Comparison of ENCODE assay signal across 13 cellular contexts in genomic region chr1:213123087-213123486, GRCh38.
A peak's percentile ranks its signal among the peaks of the same experiment; 100 is the strongest.
DNase-seq lines count a peak whose midpoint lies in the region; ATAC-seq, FAIRE-seq and TF ChIP-seq lines count a peak whose summit lies in the region.
"Had no signal": no experiment of that assay in that cellular context is flagged by ENCODE, and none has a peak within 500 bp of the region (broad histone marks: within the 10 kb centered on the region; RNA-seq: fewer than 3 reads in every experiment).

No MANE protein-coding gene starts in this region.

- H3K4me3 Mint-ChIP-seq in H9, result no peak overlapping the region
- H3K4me3 Mint-ChIP-seq: B cell; CD4-positive, CD25-positive, alpha-beta regulatory T cell had no signal

- dilution Hi-C loops in endothelial cell of umbilical vein (cut with MboI; ENCODE audit: extremely low pct_ligation_motif_present, low sequenced_read_pairs), result no loop called here

- WGBS in H9 (ENCODE audit: extremely low coverage, insufficient read length, low lambda C conversion rate), result no CpG with 5 or more reads among the region's 3 CpGs

- no peak overlapping the region for H2AK5ac ChIP-seq in H9 (ENCODE audit: insufficient read length, low read length)

- no peak for TF ChIP-seq CTCF in HCT116 (IDR thresholded peaks at IDR 0.05 in 2 of 3, conservative IDR thresholded peaks at IDR 0.05 in 1 of 3; ENCODE audit: borderline replicate concordance in 1 of 3, insufficient read depth in 1 of 3, low read depth in 2 of 3, low read length in 2 of 3)
- TF ChIP-seq CTCF in endothelial cell of umbilical vein (IDR thresholded peaks at IDR 0.05; ENCODE audit: extremely low read depth in 1 of 2, insufficient read depth in 1 of 2, low read depth in 1 of 2, low read length in 2 of 2), result no peak
- no peak for TF ChIP-seq CTCF in H9 (conservative IDR thresholded peaks at IDR 0.05)

- H4K91ac ChIP-seq in H9 (ENCODE audit: insufficient read length, low read depth, low read length), result no peak overlapping the region

- no peak overlapping the region for H2BK5ac ChIP-seq in H9 (ENCODE audit: insufficient read length, low read length)

- POLR2A ChIA-PET in HCT116 (lab: Charles Lee) (no interaction called here), endothelial cell of umbilical vein (lab: Charles Lee) (no interaction called here)

- H3K9me1 ChIP-seq in endothelial cell of umbilical vein (replicated peaks; ENCODE audit: control insufficient read depth, extremely low read depth, insufficient read depth, low read length), result no peaks in the 10 kb centered on the region

- no peaks in the 10 kb centered on the region for H3K27me3 ChIP-seq in ACC112 (ENCODE audit: insufficient read depth, low read length)
- no peaks in the 10 kb centered on the region for H3K27me3 ChIP-seq in HCT116 (ENCODE audit: insufficient read depth, low read length)
- H3K27me3 ChIP-seq in endothelial cell of umbilical vein (ENCODE audit: control insufficient read depth in 2 of 2, insufficient read depth in 2 of 2, low read length in 2 of 2), result no peaks in the 10 kb centered on the region
- H3K27me3 ChIP-seq in skeletal muscle satellite cell (ENCODE audit: control insufficient read depth, insufficient read depth, low read length), result no peaks in the 10 kb centered on the region
- H3K27me3 ChIP-seq in H9 (ENCODE audit: insufficient read depth, low read length), result no peaks in the 10 kb centered on the region

- no peak for TF ChIP-seq POLR2A in HCT116 (IDR thresholded peaks at IDR 0.05; ENCODE audit: borderline replicate concordance, extremely low read depth, insufficient read depth, insufficient read length)
- no peak for TF ChIP-seq POLR2A in endothelial cell of umbilical vein (IDR thresholded peaks at IDR 0.05; ENCODE audit: low read depth, low read length)

- H3K14ac ChIP-seq in H9 (ENCODE audit: insufficient read depth, low read length), result no peak overlapping the region

- TF ChIP-seq RAD21 in HCT116 (IDR thresholded peaks at IDR 0.05; ENCODE audit: low read depth), result no peak

- no peak overlapping the region for H4K8ac ChIP-seq in H9 (replicated peaks; ENCODE audit: insufficient read length, low read depth, low read length)

- no peak overlapping the region for H3K18ac ChIP-seq in H9 (ENCODE audit: insufficient read length, low read depth, low read length)

- no peaks in the 10 kb centered on the region for H3K27me3 Mint-ChIP-seq in H9 (ENCODE audit: low read depth)
- H3K27me3 Mint-ChIP-seq: B cell; CD4-positive, CD25-positive, alpha-beta regulatory T cell had no signal

- H2BK12ac ChIP-seq in H9 (ENCODE audit: insufficient read length, low read depth, low read length), result no peak overlapping the region

- H3K27ac ChIP-seq in ACC112 (ENCODE audit: low read depth, low read length) (peak overlapping the region; percentile 38), HCT116 (ENCODE audit: low read depth, low read length) (peak overlapping the region; percentile 70; the same call in 1 of the 2 replicates), endothelial cell of umbilical vein (ENCODE audit: insufficient read depth, low read depth, low read length) (peak overlapping the region; percentile 12), H9 (ENCODE audit: insufficient read length, low read depth, low read length) (no peak overlapping the region)
- H3K27ac ChIP-seq: SK-N-MC had no signal

- H3K27ac Mint-ChIP-seq in H9, result no peak overlapping the region
- H3K27ac Mint-ChIP-seq: B cell; CD4-positive, CD25-positive, alpha-beta regulatory T cell had no signal

- no peak overlapping the region for H3K23ac ChIP-seq in H9 (ENCODE audit: insufficient read length, low read depth, low read length)

- intact Hi-C loops in HCT116 (cut with micrococcal nuclease), result loop anchor here (1.0 to 10.0 kb wide), 5 partner anchors 312 to 1204 kb away; partner anchors contain the start of gene SMYD2
- intact Hi-C loops in endothelial cell of umbilical vein (cut with micrococcal nuclease), result loop anchor here (5.0 kb wide), 7 partner anchors 164 to 1209 kb away; partner anchors contain the start of gene PROX1
- intact Hi-C loops in left colon (cut with DNase I, micrococcal nuclease), result loop anchor here in 1 of 2 donors (5.0 kb wide), 1 partner anchor 999 kb away; no protein-coding TSS in a partner anchor

- H4K20me1 ChIP-seq in HCT116 (ENCODE audit: insufficient read depth) (no peaks in the 10 kb centered on the region), endothelial cell of umbilical vein (replicated peaks; ENCODE audit: control insufficient read depth, extremely low read depth, insufficient read depth, low read length) (no peaks in the 10 kb centered on the region), H9 (ENCODE audit: control insufficient read depth, insufficient read depth, insufficient read length) (no peaks in the 10 kb centered on the region)

- no peak overlapping the region for H3K4ac ChIP-seq in H9 (ENCODE audit: low read depth, low read length)

- no peak for FAIRE-seq in endothelial cell of umbilical vein (lab: Jason Lieb, UNC)
- FAIRE-seq: GM19239 had no signal

- peaks cover 16% of the 10 kb centered on the region for H3K79me2 ChIP-seq in ACC112 (ENCODE audit: control insufficient read depth, insufficient read depth, low read length, unreplicated experiment)
- no peaks in the 10 kb centered on the region for H3K79me2 ChIP-seq in HCT116 (ENCODE audit: insufficient read depth, low read length)
- H3K79me2 ChIP-seq in endothelial cell of umbilical vein (ENCODE audit: control insufficient read depth, insufficient read depth, low read length), result no peaks in the 10 kb centered on the region
- H3K79me2 ChIP-seq in H9 (ENCODE audit: insufficient read depth, low read length), result no peaks in the 10 kb centered on the region

- no peaks in the 10 kb centered on the region for H3K36me3 Mint-ChIP-seq in H9 (ENCODE audit: insufficient read depth in 1 of 3, low read depth in 3 of 3)

- no peaks in the 10 kb centered on the region for H3K4me1 Mint-ChIP-seq in H9
- H3K4me1 Mint-ChIP-seq: B cell had no signal

- H2AFZ ChIP-seq in ACC112 (ENCODE audit: low read length, unreplicated experiment), result no peak overlapping the region
- no peak overlapping the region for H2AFZ ChIP-seq in HCT116 (ENCODE audit: low read depth, low read length, poor library complexity, severe bottlenecking)
- H2AFZ ChIP-seq in endothelial cell of umbilical vein (ENCODE audit: low read depth, low read length), result no peak overlapping the region
- no peak overlapping the region for H2AFZ ChIP-seq in H9 (ENCODE audit: low read length)

- peaks cover 7% of the 10 kb centered on the region for H3K36me3 ChIP-seq in ACC112 (ENCODE audit: insufficient read depth, low read length)
- H3K36me3 ChIP-seq in HCT116 (ENCODE audit: control insufficient read depth in 1 of 2, insufficient read depth in 2 of 2, low read length in 2 of 2), result no peaks in the 10 kb centered on the region
- no peaks in the 10 kb centered on the region for H3K36me3 ChIP-seq in endothelial cell of umbilical vein (ENCODE audit: control insufficient read depth in 2 of 2, extremely low read depth in 1 of 2, insufficient read depth in 2 of 2, low read length in 2 of 2)
- no peaks in the 10 kb centered on the region for H3K36me3 ChIP-seq in skeletal muscle satellite cell (ENCODE audit: insufficient read depth, low read length)

- H3K4me1 ChIP-seq in ACC112 (ENCODE audit: control insufficient read depth, insufficient read depth, low read length, unreplicated experiment), result peaks cover 50% of the 10 kb centered on the region
- peaks cover 60 to 64% of the 10 kb centered on the region in 2 experiments for H3K4me1 ChIP-seq in HCT116 (ENCODE audit: control insufficient read depth in 1 of 2, insufficient read depth in 2 of 2, low read length in 2 of 2)
- H3K4me1 ChIP-seq in endothelial cell of umbilical vein (ENCODE audit: control insufficient read depth, extremely low read depth, insufficient read depth, low read length), result peaks cover 39% of the 10 kb centered on the region
- peaks cover 47% of the 10 kb centered on the region for H3K4me1 ChIP-seq in skeletal muscle satellite cell (ENCODE audit: control insufficient read depth, insufficient read depth, low read length)
- no peaks in the 10 kb centered on the region for H3K4me1 ChIP-seq in H9 (ENCODE audit: insufficient read depth, low read length)

- 0 out of 2 replicates have a peak overlapping the region, but pooled peaks have one; percentile 4 for H3K9ac ChIP-seq in HCT116 (ENCODE audit: low read length)
- H3K9ac ChIP-seq in endothelial cell of umbilical vein (replicated peaks; ENCODE audit: extremely low read depth, insufficient read depth, low read length), result no peak overlapping the region
- no peak overlapping the region for H3K9ac ChIP-seq in skeletal muscle satellite cell (ENCODE audit: low read depth, low read length)
- no peak overlapping the region for H3K9ac ChIP-seq in H9 (ENCODE audit: extremely low read depth, insufficient read length, low read length)

- H3K9me3 ChIP-seq in HCT116 (ENCODE audit: control insufficient read depth in 1 of 2, insufficient read depth in 1 of 2, low read depth in 1 of 2, low read length in 2 of 2) (no peaks in the 10 kb centered on the region), endothelial cell of umbilical vein (replicated peaks; ENCODE audit: control insufficient read depth, insufficient read depth, low read length) (no peaks in the 10 kb centered on the region), skeletal muscle satellite cell (replicated peaks; ENCODE audit: low read length) (no peaks in the 10 kb centered on the region), H9 (ENCODE audit: control insufficient read depth, low read depth, low read length) (no peaks in the 10 kb centered on the region)

- H3K4me2 ChIP-seq in HCT116 (ENCODE audit: low read length) (peak overlapping the region; percentile 62), endothelial cell of umbilical vein (ENCODE audit: insufficient read depth, low read length) (peak overlapping the region; percentile 61), skeletal muscle satellite cell (ENCODE audit: low read length) (peak overlapping the region; percentile 50), H9 (ENCODE audit: insufficient read depth, insufficient read length, low read length) (no peak overlapping the region)

- no peaks in the 10 kb centered on the region for H3K23me2 ChIP-seq in H9 (ENCODE audit: insufficient read length, low read depth, low read length, poor library complexity, severe bottlenecking)

- H3K56ac ChIP-seq in H9 (ENCODE audit: insufficient read length, low read depth, low read length), result no peak overlapping the region

- CTCF ChIA-PET in HCT116 (lab: Charles Lee), result interaction anchor here (1.3 to 2.3 kb wide), 4 partner anchors 7 to 1209 kb away, joined by 3 to 13 read pairs (median 4); no protein-coding TSS in a partner anchor
- CTCF ChIA-PET in endothelial cell of umbilical vein (lab: Charles Lee), result interaction anchor here (0.9 to 2.7 kb wide), 21 partner anchors 10 to 1209 kb away, joined by 3 to 13 read pairs (median 3); partner anchors contain the start of gene PROX1

- H3K9me2 ChIP-seq in HCT116 (ENCODE audit: insufficient read depth), result no peaks in the 10 kb centered on the region

- H3K9me3 Mint-ChIP-seq in H9, result no peaks in the 10 kb centered on the region
- H3K9me3 Mint-ChIP-seq: CD4-positive, CD25-positive, alpha-beta regulatory T cell had no signal

- RAD21 ChIA-PET in HCT116 (lab: Charles Lee; ENCODE audit: low non-redundant PET in 1 of 2, low total read pairs in 2 of 2, uncharacterized antibody in 2 of 2, unreplicated experiment in 2 of 2), result no interaction called here

- BruUV-seq in HCT116 (replicated peaks; lab: Mats Ljungman, UMichigan) (no TSS peak), endothelial cell of umbilical vein (replicated peaks; lab: Mats Ljungman, UMichigan) (no TSS peak)

- no peak for DNase-seq in HCT116 (ENCODE audit: low read depth, low spot score)
- DNase-seq in endothelial cell of umbilical vein (ENCODE audit: low read depth, low spot score), result peak; percentile 3
- DNase-seq in NCI-H2029 (lab: John Stamatoyannopoulos, UW), result no peak
- DNase-seq in left colon, result no peak
- no peak for DNase-seq in H9
- DNase-seq: H7 had no signal

- H2BK15ac ChIP-seq in H9 (ENCODE audit: low read depth, low read length), result no peak overlapping the region

- H4K5ac ChIP-seq in H9 (ENCODE audit: insufficient read length, low read depth, low read length), result no peak overlapping the region

- no peak overlapping the region for H2BK20ac ChIP-seq in H9 (ENCODE audit: low read depth, low read length, poor library complexity, severe bottlenecking)

- H3K79me1 ChIP-seq in H9 (ENCODE audit: insufficient read depth, low read depth, low read length, poor library complexity, severe bottlenecking), result no peaks in the 10 kb centered on the region

- H3T11ph ChIP-seq in H9 (ENCODE audit: low read length), result no peak overlapping the region

- peak; percentile 26 for ATAC-seq in HCT116
- no peak for ATAC-seq in left colon
- ATAC-seq: Right ventricle myocardium inferior had no signal

- H3K4me3 ChIP-seq in ACC112 (ENCODE audit: low read depth, low read length) (peak overlapping the region; percentile 18; the same call in 1 of the 2 replicates), HCT116 (replicated peaks in 1 of 2; ENCODE audit: low read depth in 1 of 2, low read length in 2 of 2) (peak overlapping the region in 1 of 2 experiments; percentile 20; a peak in 1 of 4 replicates), endothelial cell of umbilical vein (replicated peaks in 1 of 3; ENCODE audit: insufficient read depth in 1 of 3, low read depth in 1 of 3, low read length in 3 of 3) (no peak overlapping the region), skeletal muscle satellite cell (ENCODE audit: low read length) (no peak overlapping the region)
- H3K4me3 ChIP-seq: SK-N-MC had no signal

- H2BK120ac ChIP-seq in H9 (ENCODE audit: low read depth, low read length, poor library complexity, severe bottlenecking), result no peak overlapping the region
